Comparison of ENCODE assay signal across 8 cellular contexts in genomic region chr11:46099973-46100335, GRCh38. TPM values are rescaled to one million over a fixed set of nuclear protein-coding genes. Genes with fewer than 3 reads are reported as not detected.
DNase-seq lines count a peak whose midpoint lies in the region; ATAC-seq, FAIRE-seq and TF ChIP-seq lines count a peak whose summit lies in the region.

No MANE protein-coding gene starts in this region.

- no peaks in the 10 kb centered on the region for H3K9me3 ChIP-seq in A673 (ENCODE audit: low read depth, low read length, poor library complexity, severe bottlenecking)

- no peak for FAIRE-seq in urothelium cell line (lab: Jason Lieb, UNC)

- POLR2A ChIA-PET in A673 (lab: Charles Lee; ENCODE audit: low non-redundant PET), result interaction anchor here (0.7 kb wide), 2 partner anchors 43 to 191 kb away, joined by 3 read pairs; no protein-coding TSS in a partner anchor

- TF ChIP-seq CTCF in A673 (conservative IDR thresholded peaks at IDR 0.05; ENCODE audit: low read depth, low read length), result no peak

- H3K9me3 Mint-ChIP-seq in activated T-helper 17 cell treated with anti-CD3 and anti-CD28 coated beads, Interleukin-2, amount 50 U/mL, for 72 hours, result no peaks in the 10 kb centered on the region
- no peaks in the 10 kb centered on the region for H3K9me3 Mint-ChIP-seq in memory B cell

- intact Hi-C loops in A673 (cut with micrococcal nuclease; ENCODE audit: unreplicated experiment), result loop anchor here (5.0 kb wide), 1 partner anchor 48 kb away; no protein-coding TSS in a partner anchor

- H3K4me1 ChIP-seq in A673 (ENCODE audit: insufficient read depth, low read length, poor library complexity, severe bottlenecking), result peaks cover 45% of the 10 kb centered on the region

- peak overlapping the region; percentile 74 for H3K27ac ChIP-seq in A673 (ENCODE audit: low read depth, low read length, poor library complexity, severe bottlenecking)

- peak; percentile 56 for DNase-seq in A673 (ENCODE audit: low spot score)
- no peak for DNase-seq in memory B cell (ENCODE audit: low spot score in 2 of 2)
- DNase-seq in effector CD4-positive, alpha-beta T cell, result no peak
- no peak for DNase-seq in activated gamma-delta T cell treated with Interleukin-2 at 50 U/mL for 16 hours
- DNase-seq in HK-2 (ENCODE audit: unreplicated experiment), result no peak
- DNase-seq in urothelium cell line (ENCODE audit: low spot score), result no peak

- CTCF ChIA-PET in A673 (lab: Charles Lee), result interaction anchor here (0.7 kb wide), 2 partner anchors 13 to 401 kb away, joined by 3 read pairs; no protein-coding TSS in a partner anchor

- H3K27me3 Mint-ChIP-seq in activated T-helper 17 cell treated with anti-CD3 and anti-CD28 coated beads, Interleukin-2, amount 50 U/mL, for 72 hours, result no peaks in the 10 kb centered on the region
- H3K27me3 Mint-ChIP-seq in memory B cell, result no peaks in the 10 kb centered on the region

- H3K27ac Mint-ChIP-seq in activated T-helper 17 cell treated with anti-CD3 and anti-CD28 coated beads, Interleukin-2, amount 50 U/mL, for 72 hours, result peak overlapping the region; percentile 45
- H3K27ac Mint-ChIP-seq in memory B cell, result peak overlapping the region; percentile 52

- peak overlapping the region; percentile 5 for H3K4me3 ChIP-seq in A673 (ENCODE audit: low read depth, low read length, poor library complexity, severe bottlenecking)

- BruUV-seq in A673 (replicated peaks; lab: Mats Ljungman, UMichigan), result no TSS peak

- ATAC-seq in GM18909 (IDR thresholded peaks at IDR 0.05; ENCODE audit: poor library complexity, unreplicated experiment) (peak; percentile 63), memory B cell (ENCODE audit: low read depth) (peak; percentile 51)
- ATAC-seq in activated T-helper 17 cell treated with anti-CD3 and anti-CD28 coated beads, Interleukin-2, amount 50 U/mL, for 72 hours (replicated peaks), result no peak

- no peaks in the 10 kb centered on the region for H3K36me3 ChIP-seq in A673 (ENCODE audit: insufficient read depth, low read length, poor library complexity, severe bottlenecking)

- H3K36me3 Mint-ChIP-seq in activated T-helper 17 cell treated with anti-CD3 and anti-CD28 coated beads, Interleukin-2, amount 50 U/mL, for 72 hours (ENCODE audit: low read depth), result no peaks in the 10 kb centered on the region
- H3K36me3 Mint-ChIP-seq in memory B cell, result peaks cover 10% of the 10 kb centered on the region

- peak overlapping the region; percentile 65 for H3K4me3 Mint-ChIP-seq in activated T-helper 17 cell treated with anti-CD3 and anti-CD28 coated beads, Interleukin-2, amount 50 U/mL, for 72 hours
- H3K4me3 Mint-ChIP-seq in memory B cell, result peak overlapping the region; percentile 33

- H3K27me3 ChIP-seq in A673 (replicated peaks; ENCODE audit: insufficient read depth, low read depth, low read length, poor library complexity), result no peaks in the 10 kb centered on the region

- peaks cover 55% of the 10 kb centered on the region for H3K4me1 Mint-ChIP-seq in activated T-helper 17 cell treated with anti-CD3 and anti-CD28 coated beads, Interleukin-2, amount 50 U/mL, for 72 hours
- peaks cover 35% of the 10 kb centered on the region for H3K4me1 Mint-ChIP-seq in memory B cell

RNA-seq across cellular contexts. Expression of gene PHF21A, which starts 21.3 kb away (rescaled TPM):
- total RNA-seq in A673 (2021), result 77.2 and 106 TPM in 2 replicates
- total RNA-seq in activated T-helper 17 cell treated with anti-CD3 and anti-CD28 coated beads, Interleukin-2, amount 50 U/mL, for 72 hours, result 10 to 100 TPM; 33.5 to 91.7 TPM
